Comparison of ENCODE assay signal across 18 cellular contexts in genomic region chr4:148004228-148004813, GRCh38.
DNase-seq lines count a peak whose midpoint lies in the region; ATAC-seq lines count a peak whose summit lies in the region.
"Had no signal": no experiment of that assay in that cellular context is flagged by ENCODE, and none has a peak within 500 bp of the region (broad histone marks: within the 10 kb centered on the region; RNA-seq: fewer than 3 reads in every experiment).

No MANE protein-coding gene starts in this region.

- peak; percentile 40 for ATAC-seq in HG03159 (IDR thresholded peaks at IDR 0.05; ENCODE audit: unreplicated experiment)
- ATAC-seq: activated T-cell treated with anti-CD3 and anti-CD28 coated beads, Interleukin-2, amount 50 U/mL, for 72 hours had no signal

- DNase-seq in GF-D8 (lab: John Stamatoyannopoulos, UW) (peak; percentile 64), dermis blood vessel endothelial cell (peak; percentile 30), pons (ENCODE audit: low spot score) (peak; percentile 33), DMS153 treated with DMSO at 0.1 percent for 48 hours (lab: John Stamatoyannopoulos, UW; ENCODE audit: unreplicated experiment) (no peak), GM19240 (ENCODE audit: insufficient read length, low spot score) (no peak), SIG-M5 (lab: John Stamatoyannopoulos, UW) (no peak)
- no peak for DNase-seq in effector CD4-positive, alpha-beta T cell
- DNase-seq: activated CD4-positive, alpha-beta T cell treated with anti-CD3 and anti-CD28 coated beads, Interleukin-2, amount 10 ng/mL, durations not matched to agents 7 days and 5 days; activated T-cell treated with anti-CD3 and anti-CD28 coated beads, Interleukin-2, amount 50 U/mL, for 72 hours; cortex of kidney; esophagus squamous epithelium; GM23248; IMR-90; mammary epithelial cell; NCI-H146; NCI-H748 treated with DMSO at 0.1 percent for 48 hours; testis had no signal

Comparison
In these comparisons a context has a peak if more than half of its experiments do, and no peak if none do; other contexts are left out.
1. DNase-seq: peak in GF-D8 (single experiment), dermis blood vessel endothelial cell (single experiment) and pons (single experiment); none in DMS153 treated with DMSO at 0.1 percent for 48 hours (single experiment), GM19240 (single experiment), effector CD4-positive, alpha-beta T cell (single experiment) and SIG-M5 (single experiment).